Comparison of ENCODE assay signal across 7 cellular contexts in genomic region chr1:35809156-35810095, GRCh38. TPM values are rescaled to one million over a fixed set of nuclear protein-coding genes. Genes with fewer than 3 reads are reported as not detected.
A peak's percentile ranks its signal among the peaks of the same experiment; 100 is the strongest.
DNase-seq lines count a peak whose midpoint lies in the region; TF ChIP-seq lines count a peak whose summit lies in the region.

No MANE protein-coding gene starts in this region.

- H3K27me3 ChIP-seq in iPS-18a (ENCODE audit: control insufficient read depth, insufficient read depth, low read length) (peaks cover 9% of the 10 kb centered on the region), stomach (no peaks in the 10 kb centered on the region)

- H3K4me1 ChIP-seq in iPS-18a (ENCODE audit: control insufficient read depth, low read depth, low read length): peaks cover 7% of the 10 kb centered on the region
- H3K4me1 ChIP-seq in stomach: peaks cover 11 to 55% (median 38%) of the 10 kb centered on the region in 4 donors

- peak overlapping the region; percentile 92 for H3K27ac Mint-ChIP-seq in activated T-helper 1 cell treated with anti-CD3 and anti-CD28 coated beads, Interleukin-12 subunit alpha, Interleukin-12 subunit beta, Interleukin-2, Interleukin-4 antibody, amounts not matched to agents 30 ng/mL and 10 ng/mL and 1 ng/mL, durations not matched to agents 14 hours and 24 hours and 36 hours

- no peak for TF ChIP-seq EP300 in stomach (IDR thresholded peaks at IDR 0.05)

- WGBS in stomach, 5 donors: 19 to 34% (median 22%) methylated on average over 7 of the region's 7 CpGs

- peak overlapping the region; percentile 53 for H3K9ac ChIP-seq in iPS-18a (ENCODE audit: low read length)

- H3K4me3 ChIP-seq in iPS-18a (ENCODE audit: low read length): peak overlapping the region; percentile 64
- peak overlapping the region; percentile 87 to 96 (median 89) for H3K4me3 ChIP-seq in stomach

- H3K9me3 ChIP-seq in iPS-18a (ENCODE audit: control insufficient read depth, low read depth, low read length): no peaks in the 10 kb centered on the region
- H3K9me3 ChIP-seq in stomach: no peaks in the 10 kb centered on the region

- no peak for TF ChIP-seq CTCF in stomach (IDR thresholded peaks at IDR 0.05)

- H3K36me3 Mint-ChIP-seq in activated T-helper 1 cell treated with anti-CD3 and anti-CD28 coated beads, Interleukin-12 subunit alpha, Interleukin-12 subunit beta, Interleukin-2, Interleukin-4 antibody, amounts not matched to agents 30 ng/mL and 10 ng/mL and 1 ng/mL, durations not matched to agents 14 hours and 24 hours and 36 hours (ENCODE audit: low read depth): peaks cover 4% of the 10 kb centered on the region

- no peak overlapping the region for H3K27ac ChIP-seq in iPS-18a (ENCODE audit: low read length)
- peak overlapping the region; percentile 94 to 97 (median 96) for H3K27ac ChIP-seq in stomach

- peak; percentile 25 for DNase-seq in HT-29 (ENCODE audit: low spot score)
- DNase-seq in activated T-helper 1 cell treated with anti-CD3 and anti-CD28 coated beads, Interleukin-12 subunit alpha, Interleukin-12 subunit beta, Interleukin-2, Interleukin-4 antibody, amounts not matched to agents 30 ng/mL and 10 ng/mL and 1 ng/mL, durations not matched to agents 14 hours and 24 hours and 36 hours (ENCODE audit: low spot score): no peak
- DNase-seq in stomach: no peak
- DNase-seq in NCI-H2029 (lab: John Stamatoyannopoulos, UW): no peak
- no peak for DNase-seq in stimulated activated CD4-positive, alpha-beta T cell treated with anti-CD3 and anti-CD28 coated beads, Interleukin-15, amount 100 ng/mL, for 24 hours
- DNase-seq in amniotic stem cell (lab: John Stamatoyannopoulos, UW): no peak

- H3K36me3 ChIP-seq in iPS-18a (ENCODE audit: control insufficient read depth, low read depth, low read length) (no peaks in the 10 kb centered on the region), stomach (peaks cover 0 to 4% (median 0%) of the 10 kb centered on the region in 4 donors)

- peaks cover 30% of the 10 kb centered on the region for H3K4me1 Mint-ChIP-seq in activated T-helper 1 cell treated with anti-CD3 and anti-CD28 coated beads, Interleukin-12 subunit alpha, Interleukin-12 subunit beta, Interleukin-2, Interleukin-4 antibody, amounts not matched to agents 30 ng/mL and 10 ng/mL and 1 ng/mL, durations not matched to agents 14 hours and 24 hours and 36 hours (ENCODE audit: low read depth)

- H3K27me3 Mint-ChIP-seq in activated T-helper 1 cell treated with anti-CD3 and anti-CD28 coated beads, Interleukin-12 subunit alpha, Interleukin-12 subunit beta, Interleukin-2, Interleukin-4 antibody, amounts not matched to agents 30 ng/mL and 10 ng/mL and 1 ng/mL, durations not matched to agents 14 hours and 24 hours and 36 hours (ENCODE audit: insufficient read depth): peaks cover 3% of the 10 kb centered on the region

- no peak for TF ChIP-seq POLR2A in stomach (IDR thresholded peaks at IDR 0.05)

- peak overlapping the region; percentile 92 for H3K4me3 Mint-ChIP-seq in activated T-helper 1 cell treated with anti-CD3 and anti-CD28 coated beads, Interleukin-12 subunit alpha, Interleukin-12 subunit beta, Interleukin-2, Interleukin-4 antibody, amounts not matched to agents 30 ng/mL and 10 ng/mL and 1 ng/mL, durations not matched to agents 14 hours and 24 hours and 36 hours

- intact Hi-C loops in activated T-helper 1 cell treated with anti-CD3 and anti-CD28 coated beads, Interleukin-12 subunit alpha, Interleukin-12 subunit beta, Interleukin-2, Interleukin-4 antibody, amounts not matched to agents 30 ng/mL and 10 ng/mL and 1 ng/mL, durations not matched to agents 14 hours and 24 hours and 36 hours (cut with micrococcal nuclease): loop anchor here (5.0 kb wide), 1 partner anchor 123 kb away; the partner anchor contains the start of gene AGO3
- intact Hi-C loops in stomach (cut with DNase I; ENCODE audit: low total_unique reads): no loop called here

- no peaks in the 10 kb centered on the region for H3K9me3 Mint-ChIP-seq in activated T-helper 1 cell treated with anti-CD3 and anti-CD28 coated beads, Interleukin-12 subunit alpha, Interleukin-12 subunit beta, Interleukin-2, Interleukin-4 antibody, amounts not matched to agents 30 ng/mL and 10 ng/mL and 1 ng/mL, durations not matched to agents 14 hours and 24 hours and 36 hours

RNA-seq across cellular contexts. Expression of gene AGO4, which starts 1.6 kb away (rescaled TPM):
- total RNA-seq in HT-29 (2014; rRNA removed; shearing (Covaris generic)): 2.8 and 3.3 TPM in 2 replicates
- total RNA-seq in activated T-helper 1 cell treated with anti-CD3 and anti-CD28 coated beads, Interleukin-12 subunit alpha, Interleukin-12 subunit beta, Interleukin-2, Interleukin-4 antibody, amounts not matched to agents 30 ng/mL and 10 ng/mL and 1 ng/mL, durations not matched to agents 14 hours and 24 hours and 36 hours: 7.5 and 8.0 TPM in 2 replicates
- total RNA-seq in stomach: 10 to 100 TPM in 3 of 5 donors, 1 to 10 TPM in 2; 2.9 to 38.6 (median 24.6) TPM
- 1 to 10 TPM; 4.9 to 9.0 (median 8.8) TPM for polyA plus RNA-seq in stomach

RNA-seq across cellular contexts. Expression of gene CLSPN, which starts 39.6 kb away (rescaled TPM):
- 9.4 and 10.9 TPM in 2 replicates for total RNA-seq in HT-29 (2014; rRNA removed; shearing (Covaris generic))
- total RNA-seq in activated T-helper 1 cell treated with anti-CD3 and anti-CD28 coated beads, Interleukin-12 subunit alpha, Interleukin-12 subunit beta, Interleukin-2, Interleukin-4 antibody, amounts not matched to agents 30 ng/mL and 10 ng/mL and 1 ng/mL, durations not matched to agents 14 hours and 24 hours and 36 hours: 53.0 and 53.1 TPM in 2 replicates
- 10 to 100 TPM in 1 of 5 donors, 1 to 10 TPM in 3, under 1 TPM in 1; under 0.01 to 10.7 (median 7.8) TPM for total RNA-seq in stomach
- polyA plus RNA-seq in stomach: 1 to 10 TPM in 1 of 3 donors, under 1 TPM in 1, not detected in 1; 0.28 to 2.0 TPM
